In genomic region chr2:60958800-60959199, GRCh38 we compare ENCODE assay signal across 15 cellular contexts. TPM values are rescaled to one million over a fixed set of nuclear protein-coding genes. Genes with fewer than 3 reads are reported as not detected.
A peak's percentile ranks its signal among the peaks of the same experiment; 100 is the strongest.
DNase-seq lines count a peak whose midpoint lies in the region; ATAC-seq, FAIRE-seq and TF ChIP-seq lines count a peak whose summit lies in the region.
"Had no signal": no experiment of that assay in that cellular context is flagged by ENCODE, and none has a peak within 500 bp of the region (broad histone marks: within the 10 kb centered on the region; RNA-seq: fewer than 3 reads in every experiment).

No MANE protein-coding gene starts in this region.

- H3K4me1 Mint-ChIP-seq in progenitor cell of endocrine pancreas (ENCODE audit: low read depth) = no peaks in the 10 kb centered on the region
- H3K4me1 Mint-ChIP-seq: brain had no signal

- H3K9ac ChIP-seq in subcutaneous abdominal adipose tissue (ENCODE audit: low read length in 5 of 5) = no peak overlapping the region

- no peaks in the 10 kb centered on the region for H3K9me3 Mint-ChIP-seq in progenitor cell of endocrine pancreas (ENCODE audit: low read depth)
- H3K9me3 Mint-ChIP-seq: brain had no signal

- H3K36me3 ChIP-seq in subcutaneous abdominal adipose tissue (ENCODE audit: control insufficient read depth in 5 of 5, insufficient read depth in 5 of 5, low read length in 5 of 5) (peaks cover 5 to 23% (median 6%) of the 10 kb centered on the region in 5 donors), pancreas (no peaks in the 10 kb centered on the region)

- no peaks in the 10 kb centered on the region for H3K9me3 ChIP-seq in subcutaneous abdominal adipose tissue (ENCODE audit: control insufficient read depth in 5 of 5, low read length in 5 of 5)
- H3K9me3 ChIP-seq in pancreas = no peaks in the 10 kb centered on the region
- H3K9me3 ChIP-seq: Caco-2 had no signal

- peak; percentile 82 for ATAC-seq in foreskin keratinocyte
- no peak for ATAC-seq in HG03139 (IDR thresholded peaks at IDR 0.05; ENCODE audit: unreplicated experiment)
- no peak for ATAC-seq in pancreas
- ATAC-seq: activated CD4-positive, CD25-positive, alpha-beta regulatory T cell treated with anti-CD3 and anti-CD28 coated beads, Interleukin-2, amount 50 U/mL, for 24 hours; stimulated activated naive CD8-positive, alpha-beta T cell treated with anti-CD3 and anti-CD28 coated beads, Interleukin-15, Interleukin-2, amounts not matched to agents 100 U/mL and 50 U/mL, for 24 hours had no signal

- H3K4me3 ChIP-seq in subcutaneous abdominal adipose tissue (ENCODE audit: low read depth in 1 of 5, low read length in 5 of 5) = no peak overlapping the region
- no peak overlapping the region for H3K4me3 ChIP-seq in pancreas

- H3K4me3 Mint-ChIP-seq in progenitor cell of endocrine pancreas (ENCODE audit: low read depth) = no peak overlapping the region
- H3K4me3 Mint-ChIP-seq: brain had no signal

- H3K27me3 Mint-ChIP-seq in progenitor cell of endocrine pancreas = no peaks in the 10 kb centered on the region
- H3K27me3 Mint-ChIP-seq: brain had no signal

- DNase-seq in GM04504 (ENCODE audit: low read depth) (peak; percentile 34), amniotic epithelial cell (ENCODE audit: low read depth) (peak; percentile 80), foreskin keratinocyte (peak; percentile 98 to 99), retina (no peak), progenitor cell of endocrine pancreas (ENCODE audit: low spot score, unreplicated experiment) (no peak), pancreas (no peak)
- DNase-seq: Caco-2; left ventricle myocardium superior; NCI-H82; stimulated activated CD4-positive, alpha-beta T cell treated with anti-CD3 and anti-CD28 coated beads, Interleukin-2, amount 100 ng/mL, for 24 hours; stimulated activated naive CD8-positive, alpha-beta T cell treated with anti-CD3 and anti-CD28 coated beads, Interleukin-15, Interleukin-2, amounts not matched to agents 100 U/mL and 50 U/mL, for 24 hours had no signal

- H3K27ac Mint-ChIP-seq in progenitor cell of endocrine pancreas = no peak overlapping the region

- no peaks in the 10 kb centered on the region for H3K36me3 Mint-ChIP-seq in progenitor cell of endocrine pancreas (ENCODE audit: insufficient read depth)

- WGBS in pancreas, 2 donors = 84 to 89% methylated on average over 3 of the region's 3 CpGs

- H3K27me3 ChIP-seq in foreskin keratinocyte = no peaks in the 10 kb centered on the region
- H3K27me3 ChIP-seq in subcutaneous abdominal adipose tissue (ENCODE audit: control insufficient read depth in 5 of 5, insufficient read depth in 4 of 5, low read length in 5 of 5) = no peaks in the 10 kb centered on the region
- H3K27me3 ChIP-seq in pancreas = no peaks in the 10 kb centered on the region

- peak overlapping the region; percentile 95 for H3K27ac ChIP-seq in foreskin keratinocyte
- peak overlapping the region; percentile 41 for H3K27ac ChIP-seq in subcutaneous abdominal adipose tissue (ENCODE audit: low read depth, low read length)
- H3K27ac ChIP-seq in pancreas = no peak overlapping the region

- intact Hi-C loops in pancreas (cut with DNase I) = no loop called here

- TF ChIP-seq CTCF in foreskin keratinocyte (conservative IDR thresholded peaks at IDR 0.05) (no peak), progenitor cell of endocrine pancreas (IDR thresholded peaks at IDR 0.05; ENCODE audit: unreplicated experiment) (no peak), pancreas (IDR thresholded peaks at IDR 0.05) (no peak)

- FAIRE-seq in pancreas (lab: Jason Lieb, UNC) = no peak

- H3K4me1 ChIP-seq in foreskin keratinocyte = peaks cover 38% of the 10 kb centered on the region
- H3K4me1 ChIP-seq in subcutaneous abdominal adipose tissue (ENCODE audit: control insufficient read depth in 5 of 5, insufficient read depth in 5 of 5, low read length in 5 of 5) = peaks cover 0 to 3% (median 0%) of the 10 kb centered on the region in 5 donors
- no peaks in the 10 kb centered on the region for H3K4me1 ChIP-seq in pancreas
- H3K4me1 ChIP-seq: Caco-2 had no signal

RNA-seq across cellular contexts. Expression of gene PEX13, which starts 58.7 kb away (rescaled TPM):
- total RNA-seq in foreskin keratinocyte (20.7 and 22.3 TPM in 2 replicates), progenitor cell of endocrine pancreas (34.0 and 37.6 TPM in 2 replicates), pancreas (10 to 100 TPM in 2 of 6 donors, 1 to 10 TPM in 4; 8.4 to 16.8 (median 9.2) TPM)
- polyA plus RNA-seq in foreskin keratinocyte (7.0 and 8.2 TPM in 2 replicates), pancreas (1 to 10 TPM; 4.3 to 6.5 TPM)

RNA-seq across cellular contexts. Expression of gene PUS10, which starts 59.3 kb away (rescaled TPM):
- total RNA-seq in foreskin keratinocyte = 3.1 and 3.4 TPM in 2 replicates
- 1.1 and 1.3 TPM in 2 replicates for polyA plus RNA-seq in foreskin keratinocyte
- total RNA-seq in progenitor cell of endocrine pancreas = 7.1 and 8.2 TPM in 2 replicates
- total RNA-seq in pancreas = 1 to 10 TPM; 2.7 to 6.0 (median 3.2) TPM
- 1 to 10 TPM; 1.6 to 1.9 TPM for polyA plus RNA-seq in pancreas

Comparison
In these comparisons a context has a peak if more than half of its experiments do, and no peak if none do; other contexts are left out.
1. DNase-seq: peak in GM04504 (single experiment), amniotic epithelial cell (single experiment) and foreskin keratinocyte (2 of 2); none in retina (single experiment), progenitor cell of endocrine pancreas (single experiment) and pancreas (0 of 6).
2. H3K27ac ChIP-seq: peak in foreskin keratinocyte (single experiment) and subcutaneous abdominal adipose tissue (single experiment); none in pancreas (0 of 4).